Comparison of ENCODE assay signal across 8 cellular contexts in genomic region chr11:36131719-36132349, GRCh38.
DNase-seq lines count a peak whose midpoint lies in the region; ATAC-seq and TF ChIP-seq lines count a peak whose summit lies in the region.

No MANE protein-coding gene starts in this region.

- peaks cover 4% of the 10 kb centered on the region; the same call in 1 of the 2 replicates for H3K9me3 ChIP-seq in AG04450 (ENCODE audit: control insufficient read depth, insufficient read depth, low read length)
- no peaks in the 10 kb centered on the region for H3K9me3 ChIP-seq in SK-N-MC (ENCODE audit: low read depth, low read length)
- H3K9me3 ChIP-seq in osteoblast (ENCODE audit: low read depth, low read length): no peaks in the 10 kb centered on the region

- CTCF ChIA-PET in AG04450 (lab: Charles Lee): interaction anchor here (0.5 to 5.9 kb wide), 59 partner anchors 9 to 902 kb away, joined by 3 to 89 read pairs (median 4); no protein-coding TSS in a partner anchor

- DNase-seq in AG04450 (ENCODE audit: low read depth, low spot score): no peak
- DNase-seq in H7: peak; percentile 80
- peak; percentile 3 for DNase-seq in SK-N-MC (ENCODE audit: low read depth, low spot score)
- DNase-seq in fibroblast of peridontal ligament (ENCODE audit: extremely low read depth): peak; percentile 66
- DNase-seq in osteoblast (ENCODE audit: insufficient read length, low spot score, missing footprints): no peak
- no peak for DNase-seq in OCI-M2 (lab: John Stamatoyannopoulos, UW; ENCODE audit: unreplicated experiment)
- no peak for DNase-seq in stimulated activated CD4-positive, alpha-beta T cell treated with anti-CD3 and anti-CD28 coated beads, Interleukin-2, amount 100 ng/mL, for 24 hours

- H3K36me3 ChIP-seq in H7 (replicated peaks; ENCODE audit: control insufficient read depth, insufficient read depth, low read length): no peaks in the 10 kb centered on the region
- no peaks in the 10 kb centered on the region for H3K36me3 ChIP-seq in SK-N-MC (ENCODE audit: insufficient read depth, low read length)
- H3K36me3 ChIP-seq in osteoblast (ENCODE audit: insufficient read depth, low read length): no peaks in the 10 kb centered on the region

- no peak overlapping the region for H3K27ac ChIP-seq in AG04450 (ENCODE audit: low read depth, low read length)
- H3K27ac ChIP-seq in SK-N-MC: no peak overlapping the region
- no peak overlapping the region for H3K27ac ChIP-seq in osteoblast (ENCODE audit: low read depth, low read length)

- no peaks in the 10 kb centered on the region for H3K4me1 ChIP-seq in osteoblast (ENCODE audit: insufficient read depth, low read length)

- H3K9ac ChIP-seq in SK-N-MC (ENCODE audit: insufficient read length): no peak overlapping the region

- no peak overlapping the region for H2AFZ ChIP-seq in osteoblast (ENCODE audit: low read length)

- no peak for ATAC-seq in GM18502 (IDR thresholded peaks at IDR 0.05; ENCODE audit: poor library complexity, unreplicated experiment)

- no peaks in the 10 kb centered on the region for H3K79me2 ChIP-seq in osteoblast (ENCODE audit: insufficient read depth, low read length)

- no peak overlapping the region for H3K4me3 ChIP-seq in AG04450 (ENCODE audit: low read depth, low read length)
- no peak overlapping the region for H3K4me3 ChIP-seq in H7 (ENCODE audit: insufficient read depth, low read depth, low read length)
- no peak overlapping the region for H3K4me3 ChIP-seq in SK-N-MC
- no peak overlapping the region for H3K4me3 ChIP-seq in osteoblast (ENCODE audit: insufficient read depth, low read length)

- H3K27me3 ChIP-seq in AG04450 (ENCODE audit: control insufficient read depth, insufficient read depth, low read length): no peaks in the 10 kb centered on the region
- H3K27me3 ChIP-seq in H7 (ENCODE audit: control insufficient read depth, insufficient read depth, low read length): no peaks in the 10 kb centered on the region
- H3K27me3 ChIP-seq in osteoblast (ENCODE audit: insufficient read depth, low read length): no peaks in the 10 kb centered on the region

- TF ChIP-seq CTCF in AG04450 (IDR thresholded peaks at IDR 0.05; ENCODE audit: low read depth, low read length): peak; percentile 82
- TF ChIP-seq CTCF in osteoblast (IDR thresholded peaks at IDR 0.05; ENCODE audit: extremely low read depth, low read depth, low read length): peak; percentile 79

- POLR2A ChIA-PET in AG04450 (lab: Yijun Ruan, JAX): interaction anchor here (0.7 to 2.0 kb wide), 2 partner anchors 57 to 310 kb away, joined by 3 to 6 read pairs; no protein-coding TSS in a partner anchor

- H4K20me1 ChIP-seq in osteoblast (ENCODE audit: insufficient read depth, low read length): peaks cover 3% of the 10 kb centered on the region

- no peak overlapping the region for H3K4me2 ChIP-seq in osteoblast (ENCODE audit: insufficient read depth, low read length)

Comparison
In these comparisons a context has a peak if more than half of its experiments do, and no peak if none do; other contexts are left out.
1. DNase-seq: peak in H7 (single experiment), SK-N-MC (single experiment) and fibroblast of peridontal ligament (single experiment); none in AG04450 (single experiment), osteoblast (single experiment), OCI-M2 (single experiment) and stimulated activated CD4-positive, alpha-beta T cell treated with anti-CD3 and anti-CD28 coated beads, Interleukin-2, amount 100 ng/mL, for 24 hours (0 of 2).